Comparison of ENCODE assay signal across 8 cellular contexts in the genomic region with DNA sequence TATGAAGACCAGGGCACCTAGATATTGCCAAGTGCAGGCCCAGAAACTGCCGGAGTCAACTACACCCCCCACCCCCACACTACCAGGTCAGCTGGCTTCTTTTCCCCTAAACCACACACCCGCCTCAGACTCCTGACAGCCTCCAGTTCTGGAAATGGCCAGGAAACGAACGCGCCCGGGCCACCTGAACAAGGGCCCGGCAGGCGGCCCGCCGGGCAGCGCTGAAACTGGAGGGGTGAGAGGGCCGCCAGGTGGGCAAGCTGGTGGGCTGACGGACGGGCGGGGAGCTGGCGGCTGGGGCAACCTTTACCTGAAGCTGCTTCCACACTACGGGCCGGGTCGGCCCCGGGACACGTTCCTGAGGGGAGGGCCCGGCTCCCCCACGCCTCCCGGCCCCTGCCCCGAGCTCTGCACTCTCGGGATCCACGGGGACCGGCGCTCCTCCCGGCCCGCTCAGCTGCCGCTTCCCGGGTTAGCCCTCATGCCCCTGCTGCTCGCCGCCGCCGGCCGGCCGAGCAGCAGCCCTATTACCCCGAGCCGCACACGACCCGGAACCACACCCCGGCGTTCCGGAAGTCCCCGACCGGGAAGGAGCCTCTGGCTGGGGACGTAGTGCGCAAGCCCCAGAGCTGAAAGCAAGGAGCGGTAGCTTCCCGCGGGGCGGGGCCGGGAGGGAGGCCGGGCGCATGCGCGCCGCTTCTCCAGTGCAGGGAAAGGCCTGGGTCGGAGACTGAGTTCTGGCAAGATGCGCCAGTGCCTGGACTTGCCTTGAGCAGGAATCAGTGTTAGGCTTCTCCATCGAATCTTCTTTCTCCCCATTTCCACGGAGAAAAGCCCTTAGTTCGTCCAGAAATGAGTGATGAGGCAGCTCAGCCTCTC. TPM values are rescaled to one million over a fixed set of nuclear protein-coding genes. Genes with fewer than 3 reads are reported as not detected.
DNase-seq lines count a peak whose midpoint lies in the region; ATAC-seq and TF ChIP-seq lines count a peak whose summit lies in the region.

A gene (minus strand): TSS at position 548 of the 879 bp plus-strand sequence. CDS start 34,634 bp downstream, outside the sequence.

- ATAC-seq in naive B cell (ENCODE audit: low read depth in 2 of 2), result peak; percentile 97 to 98
- ATAC-seq in stimulated activated effector memory CD8-positive, alpha-beta T cell treated with anti-CD3 and anti-CD28 coated beads, Interleukin-12 subunit alpha, Interleukin-12 subunit beta, amount 100 ng/mL, for 72 hours, result peak; percentile 99

- peak within 1 kb of the TSS; percentile 47 to 93 (median 87) for H3K27ac Mint-ChIP-seq in naive B cell
- peak within 1 kb of the TSS; percentile 89 for H3K27ac Mint-ChIP-seq in stimulated activated effector memory CD8-positive, alpha-beta T cell treated with anti-CD3 and anti-CD28 coated beads, Interleukin-12 subunit alpha, Interleukin-12 subunit beta, amount 100 ng/mL, for 72 hours

- H3K4me1 Mint-ChIP-seq in naive B cell, result peaks cover 37 to 52% (median 43%) of the 10 kb centered on the region in 3 donors
- H3K4me1 Mint-ChIP-seq in stimulated activated effector memory CD8-positive, alpha-beta T cell treated with anti-CD3 and anti-CD28 coated beads, Interleukin-12 subunit alpha, Interleukin-12 subunit beta, amount 100 ng/mL, for 72 hours, result peaks cover 39% of the 10 kb centered on the region

- TF ChIP-seq CTCF in LNCaP clone FGC (IDR thresholded peaks at IDR 0.05; ENCODE audit: control insufficient read depth, extremely low read depth, insufficient read depth), result no peak

- DNase-seq in EL (peak; percentile 97), H4 (ENCODE audit: low spot score) (peak; percentile 91), LNCaP clone FGC (ENCODE audit: low read depth) (peak; percentile 86), RPMI8226 (peak; percentile 99), fibroblast of gingiva (ENCODE audit: low read depth) (peak; percentile 94), naive B cell (peak; percentile 83)
- DNase-seq in activated T-helper 1 cell treated with anti-CD3 and anti-CD28 coated beads, Interleukin-2, amount 50 U/mL, for 16 hours (ENCODE audit: low read depth in 1 of 2, low spot score in 1 of 2), result peak; percentile 89
- DNase-seq in stimulated activated effector memory CD8-positive, alpha-beta T cell treated with anti-CD3 and anti-CD28 coated beads, Interleukin-12 subunit alpha, Interleukin-12 subunit beta, amount 100 ng/mL, for 72 hours (ENCODE audit: low spot score in 2 of 2), result peak; percentile 82 to 94

- H3K9me3 Mint-ChIP-seq in naive B cell, result no peaks in the 10 kb centered on the region
- no peaks in the 10 kb centered on the region for H3K9me3 Mint-ChIP-seq in stimulated activated effector memory CD8-positive, alpha-beta T cell treated with anti-CD3 and anti-CD28 coated beads, Interleukin-12 subunit alpha, Interleukin-12 subunit beta, amount 100 ng/mL, for 72 hours

- peak within 1 kb of the TSS; percentile 95 for H3K4me3 ChIP-seq in LNCaP clone FGC (ENCODE audit: low read depth, low read length)

- no peaks in the 10 kb centered on the region for H3K36me3 Mint-ChIP-seq in naive B cell
- no peaks in the 10 kb centered on the region for H3K36me3 Mint-ChIP-seq in stimulated activated effector memory CD8-positive, alpha-beta T cell treated with anti-CD3 and anti-CD28 coated beads, Interleukin-12 subunit alpha, Interleukin-12 subunit beta, amount 100 ng/mL, for 72 hours

- peak within 1 kb of the TSS; percentile 84 to 94 (median 90) for H3K4me3 Mint-ChIP-seq in naive B cell
- peak within 1 kb of the TSS; percentile 76 for H3K4me3 Mint-ChIP-seq in stimulated activated effector memory CD8-positive, alpha-beta T cell treated with anti-CD3 and anti-CD28 coated beads, Interleukin-12 subunit alpha, Interleukin-12 subunit beta, amount 100 ng/mL, for 72 hours

- H3K27me3 Mint-ChIP-seq in naive B cell, result no peaks in the 10 kb centered on the region

RNA-seq across cellular contexts. Expression of the gene that starts here (rescaled TPM):
- total RNA-seq in H4 (2014; rRNA removed; shearing (Covaris generic)), result 84.3 and 93.3 TPM in 2 replicates
- polyA plus RNA-seq in naive B cell (ENCODE audit: low read depth in 6 of 6), result 10 to 100 TPM; 62.4 to 76.1 (median 67.7) TPM

Comparison
In these comparisons a context has a peak if more than half of its experiments do, and no peak if none do; other contexts are left out.
1. Peak in every context shown above with its lines: DNase-seq, ATAC-seq and H3K4me3 ChIP-seq.